Comparison of ENCODE assay signal across 23 cellular contexts in the genomic region with DNA sequence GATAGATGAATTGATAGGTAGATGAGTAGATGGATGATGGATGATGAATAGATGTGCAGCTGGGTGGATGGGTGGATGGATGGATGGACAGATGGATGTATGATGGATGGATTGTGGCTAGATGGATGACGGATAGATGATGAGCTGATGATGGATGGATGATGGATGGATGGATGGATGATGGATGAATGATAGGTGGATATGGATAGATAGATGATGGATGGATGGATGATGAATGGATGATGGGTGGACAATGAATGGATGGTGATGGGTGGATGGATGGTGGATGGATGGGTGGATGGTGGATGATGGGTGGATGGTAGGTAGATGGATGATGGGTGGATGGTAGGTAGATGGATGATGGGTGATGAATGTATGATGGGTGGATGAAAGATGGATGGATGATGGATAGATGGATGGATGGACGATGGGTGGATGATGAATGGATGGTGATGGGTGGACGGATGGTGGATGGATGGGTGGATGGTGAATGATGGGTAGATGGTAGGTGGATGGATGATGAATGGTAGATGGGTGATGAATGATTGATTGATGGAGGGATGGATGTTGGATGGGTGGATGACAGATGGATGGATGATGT.
DNase-seq lines count a peak whose midpoint lies in the region; ATAC-seq, FAIRE-seq and TF ChIP-seq lines count a peak whose summit lies in the region.
"Had no signal": no experiment of that assay in that cellular context is flagged by ENCODE, and none has a peak within 500 bp of the region (broad histone marks: within the 10 kb centered on the region; RNA-seq: fewer than 3 reads in every experiment).

No MANE protein-coding gene starts in this region.

- H4K5ac ChIP-seq in IMR-90 (ENCODE audit: low read depth, low read length) (no peak overlapping the region), H1 (ENCODE audit: insufficient read length, low read depth, low read length) (no peak overlapping the region)

- H2BK20ac ChIP-seq in IMR-90 (ENCODE audit: low read depth, low read length) = no peak overlapping the region
- H2BK20ac ChIP-seq in H1 (ENCODE audit: low read length) = no peak overlapping the region

- no peaks in the 10 kb centered on the region for H3K9me1 ChIP-seq in IMR-90 (ENCODE audit: insufficient read depth, low read length)

- CTCF ChIA-PET in HepG2 (lab: Yijun Ruan, JAX; ENCODE audit: low intra/inter-chr PET ratio, low total read pairs) = no interaction called here
- CTCF ChIA-PET in IMR-90 (lab: Yijun Ruan, JAX) = no interaction called here
- CTCF ChIA-PET in H1 (lab: Charles Lee; ENCODE audit: partially characterized antibody) = interaction anchor here (3.9 kb wide), 1 partner anchor 10 kb away, joined by 17 read pairs; no protein-coding TSS in a partner anchor

- intact Hi-C loops in HepG2 (cut with micrococcal nuclease; ENCODE audit: unreplicated experiment) = no loop called here
- intact Hi-C loops in right lobe of liver (cut with DNase I) = no loop called here
- intact Hi-C loops in IMR-90 (cut with micrococcal nuclease) = no loop called here

- H3K4me1 ChIP-seq in HepG2 (ENCODE audit: insufficient read depth, low read length) (peaks cover 6% of the 10 kb centered on the region; the same call in 1 of the 2 replicates), right lobe of liver (no peaks in the 10 kb centered on the region), IMR-90 (ENCODE audit: control insufficient read depth, insufficient read depth, low read length) (no peaks in the 10 kb centered on the region), H1 (replicated peaks in 1 of 4; ENCODE audit: control insufficient read depth in 3 of 4, insufficient read depth in 4 of 4, low read length in 3 of 4) (no peaks in the 10 kb centered on the region)
- H3K4me1 ChIP-seq: BE2C had no signal

- H3K4me2 ChIP-seq in HepG2 (ENCODE audit: low read depth, low read length) (no peak overlapping the region), IMR-90 (ENCODE audit: low read depth, low read length) (no peak overlapping the region), H1 (ENCODE audit: insufficient read depth in 1 of 2, low read depth in 2 of 2, low read length in 2 of 2) (no peak overlapping the region)

- no peak overlapping the region for H3K4me3 ChIP-seq in HepG2 (replicated peaks in 1 of 3; ENCODE audit: insufficient read depth in 1 of 3, low read depth in 2 of 3, low read length in 3 of 3)
- H3K4me3 ChIP-seq in right lobe of liver = no peak overlapping the region
- no peak overlapping the region for H3K4me3 ChIP-seq in IMR-90 (ENCODE audit: insufficient read depth, low read depth, low read length)
- no peak overlapping the region for H3K4me3 ChIP-seq in H1 (ENCODE audit: extremely low read depth in 1 of 4, insufficient read depth in 2 of 4, low read depth in 3 of 4, low read length in 4 of 4)
- H3K4me3 ChIP-seq: BLaER1 had no signal

- WGBS in HepG2 (ENCODE audit: low lambda C conversion rate) = 10% methylated on average over 3 of the region's 3 CpGs
- WGBS in right lobe of liver (ENCODE audit: insufficient coverage, low coverage, low lambda C conversion rate, missing lambda C conversion rate) = 58% methylated on average over 3 of the region's 3 CpGs
- 63 to 100% methylated on average over 2 to 3 of the region's 3 CpGs for WGBS in IMR-90 (ENCODE audit: extremely low coverage in 2 of 2, insufficient read length in 1 of 2), 2 experiments
- 93 to 96% methylated on average over 2 to 3 of the region's 3 CpGs for WGBS in H1 (ENCODE audit: extremely low coverage in 1 of 2, insufficient coverage in 1 of 2, insufficient read length in 1 of 2, insufficient replicate concordance in 2 of 2, low coverage in 1 of 2, low lambda C conversion rate in 2 of 2, missing lambda C conversion rate in 1 of 2), 2 experiments

- no peak for TF ChIP-seq EP300 in HepG2 (IDR thresholded peaks at IDR 0.05; ENCODE audit: low read depth in 2 of 2, low read length in 2 of 2)
- no peak for TF ChIP-seq EP300 in HepG2 (CRISPR knock-in tag; IDR thresholded peaks at IDR 0.05; ENCODE audit: borderline replicate concordance)
- TF ChIP-seq EP300 in H1 (IDR thresholded peaks at IDR 0.05; ENCODE audit: borderline replicate concordance in 1 of 2, low read depth in 2 of 2, low read length in 2 of 2) = no peak

- POLR2A ChIA-PET in HepG2 (lab: Yijun Ruan, JAX) = no interaction called here
- POLR2A ChIA-PET in IMR-90 (lab: Charles Lee; ENCODE audit: unreplicated experiment) = no interaction called here
- POLR2A ChIA-PET in H1 (lab: Charles Lee; ENCODE audit: partially characterized antibody) = no interaction called here

- H3K79me2 ChIP-seq in HepG2 (ENCODE audit: insufficient read depth, low read length) (no peaks in the 10 kb centered on the region), H1 (ENCODE audit: control insufficient read depth in 1 of 2, insufficient read depth in 2 of 2, low read length in 2 of 2) (no peaks in the 10 kb centered on the region; a peak in 1 of 4 replicates)

- no peak overlapping the region for H3K23ac ChIP-seq in IMR-90 (ENCODE audit: low read depth, low read length)
- H3K23ac ChIP-seq in H1 (ENCODE audit: insufficient read length) = no peak overlapping the region

- no peak for DNase-seq in HepG2 (ENCODE audit: low spot score)
- no peak for DNase-seq in right lobe of liver
- DNase-seq in IMR-90 = no peak
- no peak for DNase-seq in H1 (ENCODE audit: low read depth in 1 of 2, low spot score in 2 of 2)
- no peak for DNase-seq in activated T-cell treated with anti-CD3 and anti-CD28 coated beads, Interleukin-2, amount 50 U/mL, for 48 hours
- DNase-seq: 8988T; ACHN; BE2C; C1 segment of cervical spinal cord; CD4-positive, alpha-beta memory T cell; CD4-positive, CD25-positive, alpha-beta regulatory T cell; CD8-positive, alpha-beta memory T cell; COR-L47; DMS 273 treated with DMSO at 0.1 percent for 48 hours; DMS153; GF-D8 had no signal

- no peak for TF ChIP-seq CTCF in HepG2 (CRISPR knock-in tag; IDR thresholded peaks at IDR 0.05)
- no peak for TF ChIP-seq CTCF in right lobe of liver (IDR thresholded peaks at IDR 0.05)
- TF ChIP-seq CTCF in IMR-90 (conservative IDR thresholded peaks at IDR 0.05; ENCODE audit: low read depth, low read length) = no peak
- no peak for TF ChIP-seq CTCF in H1 (IDR thresholded peaks at IDR 0.05; ENCODE audit: control extremely low read depth in 1 of 3, insufficient read depth in 1 of 3, low read depth in 1 of 3, low read length in 3 of 3)

- H3K4ac ChIP-seq in IMR-90 (ENCODE audit: low read depth, low read length) = no peak overlapping the region
- H3K4ac ChIP-seq in H1 (replicated peaks; ENCODE audit: insufficient read length, low read depth, low read length) = no peak overlapping the region

- in situ Hi-C loops in HepG2 (cut with HindIII; ENCODE audit: extremely low pct_ligation_motif_present, low pct_unique_long_range_greater_than_20kb) (loop anchor here (25.0 kb wide), 1 partner anchor 746 kb away; no protein-coding TSS in a partner anchor), IMR-90 (cut with MboI; ENCODE audit: low sequenced_read_pairs) (no loop called here)

- H3K56ac ChIP-seq in IMR-90 (ENCODE audit: extremely low read depth, insufficient read depth, low read length) = no peak overlapping the region
- peak overlapping the region; percentile 49 for H3K56ac ChIP-seq in H1 (replicated peaks; ENCODE audit: insufficient read length, low read depth, low read length)

- peaks cover 8% of the 10 kb centered on the region for H3K9me3 ChIP-seq in HepG2 (ENCODE audit: low read length)
- H3K9me3 ChIP-seq in right lobe of liver = no peaks in the 10 kb centered on the region
- peaks cover 73% of the 10 kb centered on the region for H3K9me3 ChIP-seq in IMR-90 (ENCODE audit: control insufficient read depth, insufficient read depth, low read length)
- H3K9me3 ChIP-seq in H1 (ENCODE audit: insufficient read depth in 2 of 2, low read depth in 1 of 2, low read length in 1 of 2) = peaks cover 3 to 10% of the 10 kb centered on the region in 2 experiments

- no peak overlapping the region for H2AK5ac ChIP-seq in IMR-90 (ENCODE audit: low read depth, low read length)
- no peak overlapping the region for H2AK5ac ChIP-seq in H1 (ENCODE audit: low read depth, low read length)

- BruUV-seq in HepG2 (replicated peaks; lab: Mats Ljungman, UMichigan) (no TSS peak), IMR-90 (replicated peaks; lab: Mats Ljungman, UMichigan) (no TSS peak)

- no peak for FAIRE-seq in HepG2 (lab: Jason Lieb, UNC)
- FAIRE-seq in H1 (lab: Jason Lieb, UNC) = no peak
- FAIRE-seq: A204.1, G401.6, GM12891, GM18507 had no signal

- peak overlapping the region; percentile 58 for H2BK5ac ChIP-seq in IMR-90 (ENCODE audit: low read depth, low read length, poor library complexity, severe bottlenecking)
- H2BK5ac ChIP-seq in H1 (ENCODE audit: low read depth, low read length) = no peak overlapping the region

- H2BK120ac ChIP-seq in IMR-90 (ENCODE audit: low read depth, low read length) (no peak overlapping the region), H1 (replicated peaks; ENCODE audit: low read depth, low read length) (no peak overlapping the region)

- H3K9ac ChIP-seq in HepG2 (ENCODE audit: insufficient read depth, low read depth, low read length) (no peak overlapping the region), IMR-90 (ENCODE audit: low read depth, low read length) (no peak overlapping the region), H1 (replicated peaks in 1 of 4; ENCODE audit: extremely low read depth in 1 of 4, low read depth in 3 of 4, low read length in 3 of 4) (no peak overlapping the region)
- H3K9ac ChIP-seq: BLaER1 had no signal

- H4K8ac ChIP-seq in IMR-90 (ENCODE audit: low read depth in 2 of 2, low read length in 2 of 2) (no peak overlapping the region), H1 (ENCODE audit: extremely low read depth, insufficient read depth, low read length) (no peak overlapping the region)

- H2AFZ ChIP-seq in HepG2 (ENCODE audit: low read length) (no peak overlapping the region), IMR-90 (replicated peaks; ENCODE audit: low read length, poor library complexity) (no peak overlapping the region), H1 (ENCODE audit: low read length) (no peak overlapping the region)

- H2BK15ac ChIP-seq in IMR-90 (ENCODE audit: low read depth, low read length) (no peak overlapping the region), H1 (ENCODE audit: low read length) (no peak overlapping the region)

- H3K14ac ChIP-seq in IMR-90 (replicated peaks; ENCODE audit: low read depth, low read length) = no peak overlapping the region
- H3K14ac ChIP-seq in H1 (ENCODE audit: insufficient read length) = no peak overlapping the region

- H3K27me3 ChIP-seq in HepG2 (ENCODE audit: control insufficient read depth in 1 of 2, insufficient read depth in 2 of 2, low read length in 2 of 2) = peaks cover 4 to 47% of the 10 kb centered on the region in 2 experiments
- H3K27me3 ChIP-seq in right lobe of liver = no peaks in the 10 kb centered on the region
- no peaks in the 10 kb centered on the region for H3K27me3 ChIP-seq in IMR-90 (ENCODE audit: control insufficient read depth, insufficient read depth, low read length)
- H3K27me3 ChIP-seq in H1 (replicated peaks in 1 of 4; ENCODE audit: control insufficient read depth in 3 of 4, extremely low read depth in 1 of 4, insufficient read depth in 3 of 4, low read length in 3 of 4) = no peaks in the 10 kb centered on the region
- H3K27me3 ChIP-seq: BE2C had no signal

- H3K27ac ChIP-seq in HepG2 (ENCODE audit: extremely low read length, insufficient read depth, low read length) = no peak overlapping the region
- H3K27ac ChIP-seq in right lobe of liver = no peak overlapping the region
- H3K27ac ChIP-seq in IMR-90 (ENCODE audit: insufficient read depth, low read length) = no peak overlapping the region
- H3K27ac ChIP-seq in H1 (ENCODE audit: low read depth, low read length) = no peak overlapping the region
- H3K27ac ChIP-seq: BLaER1 had no signal

- no peak overlapping the region for H2AK9ac ChIP-seq in IMR-90 (replicated peaks; ENCODE audit: low read depth, low read length, poor library complexity)

- H3K18ac ChIP-seq in IMR-90 (ENCODE audit: low read depth, low read length) (no peak overlapping the region), H1 (ENCODE audit: extremely low read depth, low read length) (no peak overlapping the region)

- dilution Hi-C loops in IMR-90 (cut with HindIII; ENCODE audit: low sequenced_read_pairs, unreplicated experiment) = no loop called here

- TF ChIP-seq RAD21 in HepG2 (CRISPR knock-in tag; IDR thresholded peaks at IDR 0.05) (no peak), IMR-90 (IDR thresholded peaks at IDR 0.05; ENCODE audit: low read length) (no peak), H1 (IDR thresholded peaks at IDR 0.05 in 1 of 2, conservative IDR thresholded peaks at IDR 0.05 in 1 of 2; ENCODE audit: low read depth in 2 of 2, low read length in 2 of 2) (no peak)

- no peaks in the 10 kb centered on the region for H3K79me1 ChIP-seq in IMR-90 (ENCODE audit: low read depth in 1 of 2, low read length in 2 of 2)
- H3K79me1 ChIP-seq in H1 (ENCODE audit: low read depth, low read length) = no peaks in the 10 kb centered on the region; the same call in 1 of the 2 replicates

- H3K36me3 ChIP-seq in HepG2 (replicated peaks in 1 of 2; ENCODE audit: control insufficient read depth in 1 of 2, insufficient read depth in 2 of 2, low read length in 2 of 2) (no peaks in the 10 kb centered on the region), right lobe of liver (no peaks in the 10 kb centered on the region), IMR-90 (ENCODE audit: control insufficient read depth, insufficient read depth, low read length) (no peaks in the 10 kb centered on the region), H1 (ENCODE audit: control insufficient read depth in 2 of 4, insufficient read depth in 4 of 4, low read length in 3 of 4) (no peaks in the 10 kb centered on the region; a peak in 1 of 8 replicates)
- H3K36me3 ChIP-seq: BE2C, BLaER1 had no signal

- TF ChIP-seq POLR2A in HepG2 (IDR thresholded peaks at IDR 0.05; ENCODE audit: insufficient read depth in 1 of 2, low read depth in 2 of 2, low read length in 2 of 2) (no peak), right lobe of liver (IDR thresholded peaks at IDR 0.05) (no peak), IMR-90 (IDR thresholded peaks at IDR 0.05; ENCODE audit: low read depth, low read length) (no peak), H1 (IDR thresholded peaks at IDR 0.05; ENCODE audit: control extremely low read depth in 1 of 2, low read depth in 2 of 2, low read length in 2 of 2) (no peak)

- H4K20me1 ChIP-seq in HepG2 (ENCODE audit: insufficient read depth, low read length) = peaks cover 1% of the 10 kb centered on the region; the same call in 1 of the 2 replicates
- no peaks in the 10 kb centered on the region for H4K20me1 ChIP-seq in IMR-90 (ENCODE audit: insufficient read depth, low read length)
- H4K20me1 ChIP-seq in H1 (replicated peaks in 1 of 2; ENCODE audit: control insufficient read depth in 1 of 2, insufficient read depth in 2 of 2, low read length in 2 of 2) = peaks cover 0 to 19% of the 10 kb centered on the region in 2 experiments

- no peak for ATAC-seq in HepG2
- no peak for ATAC-seq in right lobe of liver
- ATAC-seq in IMR-90 (ENCODE audit: low read depth) = no peak
- ATAC-seq in GM19463 (IDR thresholded peaks at IDR 0.05; ENCODE audit: unreplicated experiment) = no peak
- no peak for ATAC-seq in HG03039 (IDR thresholded peaks at IDR 0.05; ENCODE audit: unreplicated experiment)

- H4K91ac ChIP-seq in IMR-90 (ENCODE audit: insufficient read depth, low read depth, low read length) (no peak overlapping the region), H1 (replicated peaks; ENCODE audit: insufficient read length, low read length) (no peak overlapping the region)

- no peak overlapping the region for H2BK12ac ChIP-seq in H1 (ENCODE audit: low read depth, low read length)

- peaks cover 7% of the 10 kb centered on the region; the same call in 1 of the 2 replicates for H3K23me2 ChIP-seq in H1 (ENCODE audit: low read depth, low read length)
